ENCODE assay signal across 21 cellular contexts in genomic region chr2:14647714-14648113, GRCh38. TPM values are rescaled to one million over a fixed set of nuclear protein-coding genes. Genes with fewer than 3 reads are reported as not detected.
DNase-seq lines count a peak whose midpoint lies in the region; ATAC-seq, FAIRE-seq and TF ChIP-seq lines count a peak whose summit lies in the region.
"Had no signal": no experiment of that assay in that cellular context is flagged by ENCODE, and none has a peak within 500 bp of the region (broad histone marks: within the 10 kb centered on the region; RNA-seq: fewer than 3 reads in every experiment).

No MANE protein-coding gene starts in this region.

- H3K4ac ChIP-seq in trophoblast cell (ENCODE audit: low read depth, low read length), result no peak overlapping the region

- WGBS in heart left ventricle, 4 donors, result 37 to 49% (median 41%) methylated on average over 2 of the region's 2 CpGs
- no CpG with 5 or more reads among the region's 2 CpGs for WGBS in trophoblast cell (ENCODE audit: extremely low coverage, insufficient coverage, insufficient read length)

- no peak overlapping the region for H4K12ac ChIP-seq in trophoblast cell (ENCODE audit: low read depth, low read length)

- no peak overlapping the region for H3K14ac ChIP-seq in trophoblast cell (ENCODE audit: low read length)

- H2BK12ac ChIP-seq in trophoblast cell (ENCODE audit: low read length), result no peak overlapping the region

- H3K4me3 ChIP-seq in heart left ventricle, result no peak overlapping the region
- H3K4me3 ChIP-seq in right atrium auricular region, result no peak overlapping the region
- H3K4me3 ChIP-seq in skeletal muscle cell (ENCODE audit: low read depth, low read length), result no peak overlapping the region
- H3K4me3 ChIP-seq in trophoblast cell (ENCODE audit: low read depth, low read length), result no peak overlapping the region
- H3K4me3 ChIP-seq: GM12878 had no signal

- H3K79me1 ChIP-seq in trophoblast cell (ENCODE audit: low read length), result no peaks in the 10 kb centered on the region

- peak; percentile 24 for FAIRE-seq in islet of Langerhans (lab: Jason Lieb, UNC)
- FAIRE-seq: A204.1, GM12878, H1 had no signal

- H2BK5ac ChIP-seq in trophoblast cell (ENCODE audit: low read depth, low read length, poor library complexity), result no peak overlapping the region

- no peak overlapping the region for H3K23ac ChIP-seq in trophoblast cell (ENCODE audit: low read length)

- intact Hi-C loops in heart left ventricle (cut with DNase I), result no loop called here

- H3K4me2 ChIP-seq in trophoblast cell (ENCODE audit: low read length), result no peak overlapping the region

- H2BK120ac ChIP-seq in trophoblast cell (ENCODE audit: insufficient read depth, low read length, poor library complexity), result no peak overlapping the region

- H3K4me1 ChIP-seq in heart left ventricle (peaks cover 0 to 6% (median 0%) of the 10 kb centered on the region in 12 donors), right atrium auricular region (no peaks in the 10 kb centered on the region), trophoblast cell (ENCODE audit: control insufficient read depth in 1 of 2, insufficient read depth in 2 of 2, low read length in 2 of 2) (no peaks in the 10 kb centered on the region)
- H3K4me1 ChIP-seq: BE2C had no signal

- no peak for TF ChIP-seq CTCF in heart left ventricle (IDR thresholded peaks at IDR 0.05)
- no peak for TF ChIP-seq CTCF in right atrium auricular region (IDR thresholded peaks at IDR 0.05)

- no peak overlapping the region for H2AFZ ChIP-seq in trophoblast cell (ENCODE audit: insufficient read depth, low read length, poor library complexity)

- no peak for TF ChIP-seq POLR2A in heart left ventricle (IDR thresholded peaks at IDR 0.05)

- H3K9ac ChIP-seq in trophoblast cell (ENCODE audit: low read length), result no peak overlapping the region

- H4K8ac ChIP-seq in trophoblast cell (ENCODE audit: low read depth, low read length), result no peak overlapping the region

- H4K91ac ChIP-seq in trophoblast cell (ENCODE audit: low read depth, low read length), result no peak overlapping the region

- no peaks in the 10 kb centered on the region for H3K27me3 ChIP-seq in heart left ventricle
- no peaks in the 10 kb centered on the region for H3K27me3 ChIP-seq in right atrium auricular region
- H3K27me3 ChIP-seq in trophoblast cell (ENCODE audit: insufficient read depth, low read length), result no peaks in the 10 kb centered on the region
- H3K27me3 ChIP-seq: BE2C had no signal

- ATAC-seq in heart left ventricle (peak in 3 of 4 donors; percentile 60 to 69 (median 67)), HG02678 (IDR thresholded peaks at IDR 0.05; ENCODE audit: unreplicated experiment) (no peak)
- ATAC-seq: GM12878 had no signal

- DNase-seq in heart left ventricle (peak in 1 of 5 donors; percentile 13), right atrium auricular region (ENCODE audit: low spot score) (no peak), DMS53 treated with DMSO at 0.1 percent for 48 hours (lab: John Stamatoyannopoulos, UW; ENCODE audit: unreplicated experiment) (peak; percentile 8), skeletal muscle cell (ENCODE audit: low read depth) (peak; percentile 15), trophoblast cell (no peak)
- DNase-seq: ACHN; BE2C; C1 segment of cervical spinal cord; CD4-positive, CD25-positive, alpha-beta regulatory T cell; CD8-positive, alpha-beta memory T cell; COR-L47; DMS 273 treated with DMSO at 0.1 percent for 48 hours; DND-41; EL; H9 had no signal

- H2AK5ac ChIP-seq in trophoblast cell (ENCODE audit: low read length), result no peak overlapping the region

- peak overlapping the region in 1 of 12 donors; percentile 25 for H3K27ac ChIP-seq in heart left ventricle
- H3K27ac ChIP-seq in right atrium auricular region, result no peak overlapping the region
- no peak overlapping the region for H3K27ac ChIP-seq in trophoblast cell (ENCODE audit: low read depth, low read length)

- no peaks in the 10 kb centered on the region for H3K79me2 ChIP-seq in trophoblast cell (ENCODE audit: control insufficient read depth, insufficient read depth, low read length, poor library complexity)

- H3K36me3 ChIP-seq in heart left ventricle (no peaks in the 10 kb centered on the region), right atrium auricular region (no peaks in the 10 kb centered on the region), trophoblast cell (ENCODE audit: control insufficient read depth in 1 of 2, insufficient read depth in 2 of 2, low read length in 2 of 2) (no peaks in the 10 kb centered on the region)
- H3K36me3 ChIP-seq: BE2C had no signal

- H3K9me3 ChIP-seq in heart left ventricle, result no peaks in the 10 kb centered on the region
- no peaks in the 10 kb centered on the region for H3K9me3 ChIP-seq in right atrium auricular region
- no peaks in the 10 kb centered on the region for H3K9me3 ChIP-seq in trophoblast cell (ENCODE audit: insufficient read depth, low read depth, low read length)
- H3K9me3 ChIP-seq: BE2C had no signal

- no peak overlapping the region for H3K18ac ChIP-seq in trophoblast cell (ENCODE audit: low read length)

RNA-seq across cellular contexts. Expression of gene LRATD1, which starts 15.2 kb away (rescaled TPM):
- total RNA-seq in heart left ventricle (1 to 10 TPM in 7 of 9 donors, under 1 TPM in 2; 0.07 to 4.6 (median 2.5) TPM), right atrium auricular region (10 to 100 TPM in 1 of 2 donors, 1 to 10 TPM in 1; 3.1 to 10.5 TPM)
- polyA plus RNA-seq in heart left ventricle, result under 1 TPM; 0.10 to 0.46 TPM
- polyA plus RNA-seq in trophoblast cell (2013), result 6.6 and 7.7 TPM in 2 replicates
- total RNA-seq: CD4-positive, CD25-positive, alpha-beta regulatory T cell; CD8-positive, alpha-beta memory T cell; G401; GM12878 had no signal
- polyA plus RNA-seq: CD4-positive, CD25-positive, alpha-beta regulatory T cell; CD8-positive, alpha-beta memory T cell had no signal

Comparison
In these comparisons a context has a peak if more than half of its experiments do, and no peak if none do; other contexts are left out.
1. DNase-seq: peak in DMS53 treated with DMSO at 0.1 percent for 48 hours (single experiment) and skeletal muscle cell (single experiment); none in right atrium auricular region (single experiment) and trophoblast cell (0 of 2).